Comparison of ENCODE assay signal across 9 cellular contexts in genomic region chr11:12150831-12151382, GRCh38. TPM values are rescaled to one million over a fixed set of nuclear protein-coding genes. Genes with fewer than 3 reads are reported as not detected.
DNase-seq lines count a peak whose midpoint lies in the region; ATAC-seq and TF ChIP-seq lines count a peak whose summit lies in the region.
"Had no signal": no experiment of that assay in that cellular context is flagged by ENCODE, and none has a peak within 500 bp of the region (broad histone marks: within the 10 kb centered on the region; RNA-seq: fewer than 3 reads in every experiment).

No MANE protein-coding gene starts in this region.

- peak overlapping the region; percentile 92 for H3K27ac Mint-ChIP-seq in activated CD8-positive, alpha-beta memory T cell treated with anti-CD3 and anti-CD28 coated beads, Interleukin-2, amount 10 ng/mL, durations not matched to agents 7 days and 5 days
- peak overlapping the region; percentile 96 for H3K27ac Mint-ChIP-seq in activated T-cell treated with anti-CD3 and anti-CD28 coated beads, Interleukin-2, amount 50 U/mL, for 72 hours
- H3K27ac Mint-ChIP-seq: GM23338 had no signal

- H3K9me3 Mint-ChIP-seq in activated CD8-positive, alpha-beta memory T cell treated with anti-CD3 and anti-CD28 coated beads, Interleukin-2, amount 10 ng/mL, durations not matched to agents 7 days and 5 days (ENCODE audit: low read depth), result no peaks in the 10 kb centered on the region
- no peaks in the 10 kb centered on the region for H3K9me3 Mint-ChIP-seq in activated T-cell treated with anti-CD3 and anti-CD28 coated beads, Interleukin-2, amount 50 U/mL, for 72 hours
- H3K9me3 Mint-ChIP-seq: GM23338 had no signal

- TF ChIP-seq CTCF in gastroesophageal sphincter (IDR thresholded peaks at IDR 0.05), result no peak
- no peak for TF ChIP-seq CTCF in testis (IDR thresholded peaks at IDR 0.05)
- TF ChIP-seq CTCF in MM.1S (IDR thresholded peaks at IDR 0.05; ENCODE audit: low read length), result no peak
- TF ChIP-seq CTCF in SK-N-SH (IDR thresholded peaks at IDR 0.05), result no peak

- WGBS in gastroesophageal sphincter (ENCODE audit: low coverage in 1 of 2), 2 donors, result 68 to 78% methylated on average over 7 to 10 of the region's 10 CpGs
- WGBS in testis, 2 donors, result 44 to 53% methylated on average over 10 of the region's 10 CpGs
- 87% methylated on average over 10 of the region's 10 CpGs for WGBS in SK-N-SH (ENCODE audit: low lambda C conversion rate)

- peak; percentile 77 for ATAC-seq in activated CD8-positive, alpha-beta memory T cell treated with anti-CD3 and anti-CD28 coated beads, Interleukin-2, amount 10 ng/mL, durations not matched to agents 7 days and 5 days
- peak; percentile 81 to 88 for ATAC-seq in activated T-cell treated with anti-CD3 and anti-CD28 coated beads, Interleukin-2, amount 50 U/mL, for 72 hours (replicated peaks in 1 of 2)
- ATAC-seq in gastroesophageal sphincter, result no peak
- ATAC-seq: GM23338 had no signal

- POLR2A ChIA-PET in SK-N-SH (lab: Yijun Ruan, JAX), result no interaction called here

- H2AFZ ChIP-seq in MM.1S (ENCODE audit: low read length), result no peak overlapping the region
- H2AFZ ChIP-seq in SK-N-SH (ENCODE audit: low read depth), result no peak overlapping the region
- H2AFZ ChIP-seq: GM23338 had no signal

- H3K79me2 ChIP-seq in MM.1S (ENCODE audit: low read length), result no peaks in the 10 kb centered on the region
- H3K79me2 ChIP-seq in SK-N-SH (ENCODE audit: insufficient read depth), result peaks cover 99% of the 10 kb centered on the region

- H3F3A ChIP-seq in MM.1S (ENCODE audit: insufficient read depth, low read length) (no peaks in the 10 kb centered on the region), SK-N-SH (replicated peaks; ENCODE audit: insufficient read depth) (peaks cover 51% of the 10 kb centered on the region)

- CTCF ChIA-PET in activated CD8-positive, alpha-beta memory T cell treated with anti-CD3 and anti-CD28 coated beads, Interleukin-2, amount 10 ng/mL, durations not matched to agents 7 days and 5 days (lab: Charles Lee), result interaction anchor here (0.8 to 3.4 kb wide), 13 partner anchors 8 to 131 kb away, joined by 3 to 17 read pairs (median 3); no protein-coding TSS in a partner anchor
- CTCF ChIA-PET in SK-N-SH (lab: Yijun Ruan, JAX), result no interaction called here

- H3K4me3 Mint-ChIP-seq in activated CD8-positive, alpha-beta memory T cell treated with anti-CD3 and anti-CD28 coated beads, Interleukin-2, amount 10 ng/mL, durations not matched to agents 7 days and 5 days, result peak overlapping the region; percentile 19
- H3K4me3 Mint-ChIP-seq in activated T-cell treated with anti-CD3 and anti-CD28 coated beads, Interleukin-2, amount 50 U/mL, for 72 hours, result peak overlapping the region; percentile 67 to 73
- H3K4me3 Mint-ChIP-seq: GM23338 had no signal

- H3K4me3 ChIP-seq in gastroesophageal sphincter (no peak overlapping the region), testis (no peak overlapping the region), MM.1S (ENCODE audit: low read length) (no peak overlapping the region), SK-N-SH (ENCODE audit: low read depth in 2 of 2, low read length in 1 of 2) (no peak overlapping the region)
- H3K4me3 ChIP-seq: GM23338 had no signal

- H3K27me3 ChIP-seq in gastroesophageal sphincter (no peaks in the 10 kb centered on the region), testis (no peaks in the 10 kb centered on the region), MM.1S (replicated peaks; ENCODE audit: insufficient read depth, low read length) (no peaks in the 10 kb centered on the region), SK-N-SH (ENCODE audit: insufficient read depth) (no peaks in the 10 kb centered on the region)

- intact Hi-C loops in testis (cut with DNase I; ENCODE audit: low total_unique reads), result no loop called here

- H3K9me3 ChIP-seq in gastroesophageal sphincter (no peaks in the 10 kb centered on the region), testis (no peaks in the 10 kb centered on the region), MM.1S (replicated peaks; ENCODE audit: insufficient read depth, low read length) (no peaks in the 10 kb centered on the region), SK-N-SH (no peaks in the 10 kb centered on the region)

- H3K9me2 ChIP-seq in MM.1S (replicated peaks; ENCODE audit: insufficient read depth, low read length) (no peaks in the 10 kb centered on the region), SK-N-SH (no peaks in the 10 kb centered on the region)

- no peak for TF ChIP-seq EP300 in gastroesophageal sphincter (IDR thresholded peaks at IDR 0.05)
- no peak for TF ChIP-seq EP300 in SK-N-SH (IDR thresholded peaks at IDR 0.05; ENCODE audit: borderline replicate concordance in 1 of 2, low read depth in 1 of 2, low read length in 1 of 2)

- peaks cover 0 to 43% (median 0%) of the 10 kb centered on the region in 3 donors for H3K4me1 ChIP-seq in gastroesophageal sphincter
- peaks cover 30% of the 10 kb centered on the region for H3K4me1 ChIP-seq in testis
- no peaks in the 10 kb centered on the region for H3K4me1 ChIP-seq in MM.1S (ENCODE audit: low read length)
- H3K4me1 ChIP-seq in SK-N-SH (ENCODE audit: control insufficient read depth in 1 of 2, insufficient read depth in 2 of 2, low read depth in 1 of 2, low read length in 1 of 2), result 0 out of 4 replicates have a peak, but pooled peaks cover 0 to 4% of the 10 kb centered on the region in 2 experiments

- H3K36me3 ChIP-seq in gastroesophageal sphincter (peaks cover 0 to 20% of the 10 kb centered on the region in 2 donors), testis (ENCODE audit: low read depth, missing control alignments) (no peaks in the 10 kb centered on the region), MM.1S (replicated peaks; ENCODE audit: insufficient read depth, low read length) (no peaks in the 10 kb centered on the region), SK-N-SH (replicated peaks in 1 of 2; ENCODE audit: control insufficient read depth in 1 of 2, insufficient read depth in 2 of 2, low read length in 1 of 2) (peaks cover 6 to 33% of the 10 kb centered on the region in 2 experiments)

- H3K27ac ChIP-seq in gastroesophageal sphincter, result peak overlapping the region in 3 of 4 donors; percentile 40 to 52 (median 41)
- peak overlapping the region; percentile 65 to 81 for H3K27ac ChIP-seq in testis
- no peak overlapping the region for H3K27ac ChIP-seq in MM.1S (ENCODE audit: low read length)
- H3K27ac ChIP-seq in SK-N-SH (ENCODE audit: low read depth in 2 of 2, low read length in 1 of 2), result peak overlapping the region in 1 of 2 experiments; percentile 43; a peak in 2 of 4 replicates

- peaks cover 32% of the 10 kb centered on the region for H3K36me3 Mint-ChIP-seq in activated CD8-positive, alpha-beta memory T cell treated with anti-CD3 and anti-CD28 coated beads, Interleukin-2, amount 10 ng/mL, durations not matched to agents 7 days and 5 days
- peaks cover 13 to 20% of the 10 kb centered on the region in 2 donors for H3K36me3 Mint-ChIP-seq in activated T-cell treated with anti-CD3 and anti-CD28 coated beads, Interleukin-2, amount 50 U/mL, for 72 hours (ENCODE audit: insufficient read depth in 2 of 2)

- DNase-seq in activated CD8-positive, alpha-beta memory T cell treated with anti-CD3 and anti-CD28 coated beads, Interleukin-2, amount 10 ng/mL, durations not matched to agents 7 days and 5 days, result peak; percentile 63
- no peak for DNase-seq in activated CD8-positive, alpha-beta memory T cell treated with anti-CD3 and anti-CD28 coated beads for 24 hours
- DNase-seq in activated T-cell treated with anti-CD3 and anti-CD28 coated beads, Interleukin-2, amount 50 U/mL, for 72 hours, result peak; percentile 67 to 86
- DNase-seq in testis (peak; percentile 15), MM.1S (no peak), NCI-H2196 treated with DMSO at 0.1 percent for 48 hours (lab: John Stamatoyannopoulos, UW; ENCODE audit: unreplicated experiment) (no peak), SK-N-SH (no peak)

- no peaks in the 10 kb centered on the region for H3K27me3 Mint-ChIP-seq in activated CD8-positive, alpha-beta memory T cell treated with anti-CD3 and anti-CD28 coated beads, Interleukin-2, amount 10 ng/mL, durations not matched to agents 7 days and 5 days
- no peaks in the 10 kb centered on the region for H3K27me3 Mint-ChIP-seq in activated T-cell treated with anti-CD3 and anti-CD28 coated beads, Interleukin-2, amount 50 U/mL, for 72 hours (ENCODE audit: low read depth)

- no peak overlapping the region for H3K4me2 ChIP-seq in MM.1S (ENCODE audit: low read depth, low read length)
- no peak overlapping the region for H3K4me2 ChIP-seq in SK-N-SH
- H3K4me2 ChIP-seq: GM23338 had no signal

- H4K20me1 ChIP-seq in MM.1S (ENCODE audit: insufficient read depth, low read length) (no peaks in the 10 kb centered on the region), SK-N-SH (ENCODE audit: insufficient read depth) (no peaks in the 10 kb centered on the region)

- no peak overlapping the region for H3K9ac ChIP-seq in MM.1S (ENCODE audit: low read length)
- H3K9ac ChIP-seq in SK-N-SH, result no peak overlapping the region

- peaks cover 73% of the 10 kb centered on the region for H3K4me1 Mint-ChIP-seq in activated CD8-positive, alpha-beta memory T cell treated with anti-CD3 and anti-CD28 coated beads, Interleukin-2, amount 10 ng/mL, durations not matched to agents 7 days and 5 days
- H3K4me1 Mint-ChIP-seq in activated T-cell treated with anti-CD3 and anti-CD28 coated beads, Interleukin-2, amount 50 U/mL, for 72 hours (ENCODE audit: low read depth), result peaks cover 86% of the 10 kb centered on the region
- H3K4me1 Mint-ChIP-seq: GM23338 had no signal

- TF ChIP-seq POLR2A in gastroesophageal sphincter (IDR thresholded peaks at IDR 0.05) (no peak), testis (IDR thresholded peaks at IDR 0.05) (no peak)

- no peak for TF ChIP-seq RAD21 in SK-N-SH (IDR thresholded peaks at IDR 0.05; ENCODE audit: low read length)

TF ChIP-seq in SK-N-SH, 30 proteins besides CTCF, POLR2A, EP300 and RAD21:
- TF ChIP-seq ELF1 (IDR thresholded peaks at IDR 0.05), result no peak
- no peak for TF ChIP-seq RCOR1 (IDR thresholded peaks at IDR 0.05; ENCODE audit: low read length)

RNA-seq across cellular contexts. Expression of gene MICAL2, which starts 40.5 kb away (rescaled TPM):
- total RNA-seq in activated CD8-positive, alpha-beta memory T cell treated with anti-CD3 and anti-CD28 coated beads, Interleukin-2, amount 10 ng/mL, durations not matched to agents 7 days and 5 days, result 100 to 1,000 TPM; 120 to 168 TPM
- 100 to 1,000 TPM; 227 to 322 TPM for total RNA-seq in activated T-cell treated with anti-CD3 and anti-CD28 coated beads, Interleukin-2, amount 50 U/mL, for 72 hours
- total RNA-seq in gastroesophageal sphincter, result 100 to 1,000 TPM; 196 to 550 (median 237) TPM
- 100 to 1,000 TPM; 401 to 461 TPM for total RNA-seq in testis
- polyA plus RNA-seq in testis (ENCODE audit: insufficient read depth, low read depth, low replicate concordance), result 224 TPM
- 54.6 and 67.9 TPM in 2 replicates for polyA plus RNA-seq in SK-N-SH (2012; rRNA removed)
- polyA plus RNA-seq in SK-N-SH (2012; cell fraction: cytosol; rRNA removed), result 38.0 and 41.1 TPM in 2 replicates
- 76.3 and 84.6 TPM in 2 replicates for polyA plus RNA-seq in SK-N-SH (2012; cell fraction: nucleus; rRNA removed)

Comparison
In these comparisons a context has a peak if more than half of its experiments do, and no peak if none do; other contexts are left out.
1. DNase-seq: peak in activated CD8-positive, alpha-beta memory T cell treated with anti-CD3 and anti-CD28 coated beads, Interleukin-2, amount 10 ng/mL, durations not matched to agents 7 days and 5 days (single experiment), activated T-cell treated with anti-CD3 and anti-CD28 coated beads, Interleukin-2, amount 50 U/mL, for 72 hours (2 of 2) and testis (single experiment); none in activated CD8-positive, alpha-beta memory T cell treated with anti-CD3 and anti-CD28 coated beads for 24 hours (single experiment), MM.1S (single experiment), NCI-H2196 treated with DMSO at 0.1 percent for 48 hours (single experiment) and SK-N-SH (single experiment).